16 cellular contexts compared by ENCODE assay signal in the genomic region with DNA sequence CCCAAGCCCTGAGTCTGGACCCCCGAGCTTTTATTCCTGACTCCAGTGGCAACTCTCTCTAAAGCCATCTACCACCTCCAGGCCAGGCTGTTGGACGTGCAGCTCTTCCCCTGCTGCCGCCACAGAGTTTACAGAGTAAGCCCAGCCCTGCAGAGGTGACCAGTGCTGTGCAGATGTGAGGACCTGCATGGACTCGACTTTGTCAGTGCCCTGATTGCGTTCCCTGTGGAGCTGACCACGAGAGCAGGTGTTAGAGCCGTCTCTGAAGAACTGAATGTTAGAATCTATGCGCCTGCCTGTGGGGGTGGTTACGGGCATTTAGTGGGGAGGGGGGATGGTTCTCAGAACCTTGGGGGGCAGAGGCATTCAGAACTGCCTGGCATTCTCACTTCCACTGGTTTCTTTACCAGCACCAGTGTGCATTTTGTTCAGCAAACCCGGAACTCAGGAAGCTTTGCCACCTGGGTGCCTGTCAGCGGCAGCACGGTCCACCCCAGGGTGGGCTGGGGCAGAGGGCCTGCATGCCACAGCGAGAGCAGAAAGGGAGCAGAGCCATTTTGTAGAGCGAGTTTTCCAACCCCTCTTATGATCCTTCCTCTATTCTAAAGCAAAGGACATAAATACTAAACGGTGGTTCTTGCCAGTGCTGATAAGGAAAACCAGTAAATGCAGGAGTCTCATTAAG.
A peak's percentile ranks its signal among the peaks of the same experiment; 100 is the strongest.
DNase-seq lines count a peak whose midpoint lies in the region; TF ChIP-seq lines count a peak whose summit lies in the region.
"Had no signal": no experiment of that assay in that cellular context is flagged by ENCODE, and none has a peak within 500 bp of the region (broad histone marks: within the 10 kb centered on the region; RNA-seq: fewer than 3 reads in every experiment).

No MANE protein-coding gene starts in this region.

- 58% methylated on average over 13 of the region's 15 CpGs for WGBS in prostate gland

- H3K4me3 Mint-ChIP-seq in chondrocyte (ENCODE audit: unreplicated experiment), result no peak overlapping the region
- H3K4me3 Mint-ChIP-seq: activated B cell treated with CpG ODN at 0.5 μM for 24 hours; naive thymus-derived CD4-positive, alpha-beta T cell had no signal

- H3K27me3 ChIP-seq in SJCRH30 (no peaks in the 10 kb centered on the region), prostate gland (replicated peaks; ENCODE audit: insufficient read depth) (peaks cover 5% of the 10 kb centered on the region), tibial artery (no peaks in the 10 kb centered on the region)
- H3K27me3 ChIP-seq: heart left ventricle had no signal

- intact Hi-C loops in prostate gland (cut with DNase I) (loop anchor here (5.0 kb wide), 4 partner anchors 39 to 94 kb away; no protein-coding TSS in a partner anchor), tibial artery (cut with DNase I; ENCODE audit: low total_unique reads) (no loop called here)

- no peaks in the 10 kb centered on the region for H3K36me3 Mint-ChIP-seq in chondrocyte (ENCODE audit: low read depth)
- H3K36me3 Mint-ChIP-seq: naive thymus-derived CD4-positive, alpha-beta T cell had no signal

- H3K4me3 ChIP-seq in SJCRH30 (peak overlapping the region; percentile 59), prostate gland (no peak overlapping the region), tibial artery (no peak overlapping the region)
- H3K4me3 ChIP-seq: heart left ventricle had no signal

- DNase-seq in SJCRH30, result peak; percentile 59 to 79
- DNase-seq in chondrocyte (ENCODE audit: low spot score), result peak; percentile 58
- no peak for DNase-seq in prostate gland (ENCODE audit: low spot score)
- no peak for DNase-seq in tibial artery
- DNase-seq in D341Med (ENCODE audit: low spot score), result no peak
- no peak for DNase-seq in OCI-M1 (lab: John Stamatoyannopoulos, UW)
- no peak for DNase-seq in G401 (ENCODE audit: low spot score)
- DNase-seq: activated B cell treated with CpG ODN at 0.5 μM for 24 hours; Calu3; naive thymus-derived CD4-positive, alpha-beta T cell; NCI-H1092; NCI-H2029; NCI-H748 treated with DMSO at 0.1 percent for 48 hours; T1000 had no signal

- in situ Hi-C loops in G401 (cut with HindIII; ENCODE audit: low sequenced_read_pairs), result no loop called here

- H3K27ac ChIP-seq in SJCRH30, result peak overlapping the region; percentile 86
- H3K27ac ChIP-seq in prostate gland, result peak overlapping the region; percentile 87
- peak overlapping the region; percentile 75 to 85 for H3K27ac ChIP-seq in tibial artery

- H3K9me3 ChIP-seq in SJCRH30 (replicated peaks) (no peaks in the 10 kb centered on the region), prostate gland (no peaks in the 10 kb centered on the region), tibial artery (no peaks in the 10 kb centered on the region)
- H3K9me3 ChIP-seq: heart left ventricle had no signal

- TF ChIP-seq POLR2A in prostate gland (IDR thresholded peaks at IDR 0.05), result no peak

- no peaks in the 10 kb centered on the region for H3K9me3 Mint-ChIP-seq in chondrocyte (ENCODE audit: low read depth)
- H3K9me3 Mint-ChIP-seq: activated B cell treated with CpG ODN at 0.5 μM for 24 hours; naive thymus-derived CD4-positive, alpha-beta T cell had no signal

- no peak overlapping the region for H3K27ac Mint-ChIP-seq in chondrocyte (ENCODE audit: unreplicated experiment)
- H3K27ac Mint-ChIP-seq: activated B cell treated with CpG ODN at 0.5 μM for 24 hours; activated naive CD4-positive, alpha-beta T cell treated with anti-CD3 and anti-CD28 coated beads, Interleukin-2, amount 50 U/mL, for 72 hours; naive thymus-derived CD4-positive, alpha-beta T cell had no signal

- H3K4me1 ChIP-seq in SJCRH30, result peaks cover 59% of the 10 kb centered on the region
- H3K4me1 ChIP-seq in prostate gland (replicated peaks), result peaks cover 16% of the 10 kb centered on the region
- H3K4me1 ChIP-seq in tibial artery, result peaks cover 5 to 73% (median 60%) of the 10 kb centered on the region in 4 donors

- H3K27me3 Mint-ChIP-seq in chondrocyte (ENCODE audit: low read depth), result no peaks in the 10 kb centered on the region
- H3K27me3 Mint-ChIP-seq: activated B cell treated with CpG ODN at 0.5 μM for 24 hours had no signal

- H3K36me3 ChIP-seq in SJCRH30, result peaks cover 3% of the 10 kb centered on the region
- H3K36me3 ChIP-seq in prostate gland, result no peaks in the 10 kb centered on the region
- H3K36me3 ChIP-seq in tibial artery, result no peaks in the 10 kb centered on the region
- H3K36me3 ChIP-seq: heart left ventricle had no signal

- TF ChIP-seq CTCF in chondrocyte (IDR thresholded peaks at IDR 0.05) (no peak), prostate gland (IDR thresholded peaks at IDR 0.05) (no peak), tibial artery (IDR thresholded peaks at IDR 0.05) (no peak)

- H3K4me1 Mint-ChIP-seq in chondrocyte (ENCODE audit: low read depth), result peaks cover 30% of the 10 kb centered on the region
- H3K4me1 Mint-ChIP-seq: activated B cell treated with CpG ODN at 0.5 μM for 24 hours had no signal

Comparison
In these comparisons a context has a peak if more than half of its experiments do, and no peak if none do; other contexts are left out.
1. DNase-seq: peak in SJCRH30 (2 of 2) and chondrocyte (single experiment); none in prostate gland (single experiment), tibial artery (0 of 2), D341Med (single experiment), OCI-M1 (single experiment) and G401 (single experiment).
2. Peak in every context shown above with its lines, with median percentiles within 50 percentile points of each other: H3K27ac ChIP-seq.